In the genomic region with DNA sequence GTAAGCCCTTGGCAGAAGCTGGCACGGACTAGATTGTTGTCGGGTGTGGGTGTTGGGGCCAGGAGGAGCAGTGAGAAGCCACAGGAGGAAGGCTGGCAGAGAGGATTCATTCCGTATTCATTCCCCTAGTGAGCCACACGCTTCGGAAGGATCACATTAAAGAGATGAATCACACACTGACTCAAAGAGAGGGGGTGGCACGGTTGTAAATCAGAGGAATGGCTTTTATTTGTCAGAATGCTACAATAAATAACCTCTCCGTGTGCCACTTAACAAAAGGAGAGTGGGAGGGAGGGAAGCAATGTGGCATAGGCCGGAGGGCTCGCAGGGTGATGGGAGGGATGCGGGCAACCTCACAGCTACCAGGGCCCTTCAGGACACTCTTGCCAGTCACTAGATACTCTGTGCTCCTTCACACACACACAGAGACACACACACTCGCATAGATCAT, we compare ENCODE assay signal across 9 cellular contexts.
DNase-seq lines count a peak whose midpoint lies in the region; ATAC-seq and TF ChIP-seq lines count a peak whose summit lies in the region.
"Had no signal": no experiment of that assay in that cellular context is flagged by ENCODE, and none has a peak within 500 bp of the region (broad histone marks: within the 10 kb centered on the region; RNA-seq: fewer than 3 reads in every experiment).

No MANE protein-coding gene starts in this region.

- no peaks in the 10 kb centered on the region for H3K9me3 Mint-ChIP-seq in stimulated activated naive CD8-positive, alpha-beta T cell treated with anti-CD3 and anti-CD28 coated beads, Interleukin-15, Interleukin-2, amounts not matched to agents 100 ng/mL and 50 ng/mL, for 24 hours

- H3K9me3 ChIP-seq in tibial artery, result no peaks in the 10 kb centered on the region
- no peaks in the 10 kb centered on the region for H3K9me3 ChIP-seq in BE2C

- peaks cover 0 to 6% (median 0%) of the 10 kb centered on the region in 4 donors for H3K4me1 ChIP-seq in tibial artery
- H3K4me1 ChIP-seq in BE2C, result no peaks in the 10 kb centered on the region

- peak; percentile 91 for ATAC-seq in activated CD4-positive, CD25-positive, alpha-beta regulatory T cell treated with anti-CD3 and anti-CD28 coated beads, Interleukin-2, amount 50 U/mL, for 24 hours

- intact Hi-C loops in tibial artery (cut with DNase I; ENCODE audit: low total_unique reads), result no loop called here

- H3K36me3 ChIP-seq in tibial artery (no peaks in the 10 kb centered on the region), BE2C (no peaks in the 10 kb centered on the region)

- peak overlapping the region; percentile 81 for H3K27ac Mint-ChIP-seq in stimulated activated naive CD8-positive, alpha-beta T cell treated with anti-CD3 and anti-CD28 coated beads, Interleukin-15, Interleukin-2, amounts not matched to agents 100 ng/mL and 50 ng/mL, for 24 hours
- H3K27ac Mint-ChIP-seq: activated naive CD8-positive, alpha-beta T cell treated with anti-CD3 and anti-CD28 coated beads, Interleukin-2, amount 10 ng/mL, durations not matched to agents 7 days and 5 days had no signal

- H3K4me3 ChIP-seq in tibial artery (no peak overlapping the region), BE2C (ENCODE audit: low read depth, low read length) (no peak overlapping the region)

- no peaks in the 10 kb centered on the region for H3K36me3 Mint-ChIP-seq in stimulated activated naive CD8-positive, alpha-beta T cell treated with anti-CD3 and anti-CD28 coated beads, Interleukin-15, Interleukin-2, amounts not matched to agents 100 ng/mL and 50 ng/mL, for 24 hours (ENCODE audit: low read depth)

- no peak overlapping the region for H3K27ac ChIP-seq in tibial artery

- no peak for DNase-seq in activated CD4-positive, CD25-positive, alpha-beta regulatory T cell (lab: John Stamatoyannopoulos, UW)
- DNase-seq in activated T-cell treated with anti-CD3 and anti-CD28 coated beads for 4 hours (peak; percentile 26), hepatic stellate cell (ENCODE audit: low spot score) (peak; percentile 78), tibial artery (no peak), activated gamma-delta T cell (lab: John Stamatoyannopoulos, UW) (no peak), BE2C (no peak)
- DNase-seq: activated naive CD8-positive, alpha-beta T cell treated with anti-CD3 and anti-CD28 coated beads, Interleukin-2, amount 10 ng/mL, durations not matched to agents 7 days and 5 days had no signal

- peak overlapping the region; percentile 71 for H3K4me3 Mint-ChIP-seq in stimulated activated naive CD8-positive, alpha-beta T cell treated with anti-CD3 and anti-CD28 coated beads, Interleukin-15, Interleukin-2, amounts not matched to agents 100 ng/mL and 50 ng/mL, for 24 hours
- H3K4me3 Mint-ChIP-seq: activated naive CD8-positive, alpha-beta T cell treated with anti-CD3 and anti-CD28 coated beads, Interleukin-2, amount 10 ng/mL, durations not matched to agents 7 days and 5 days had no signal

- peaks cover 38% of the 10 kb centered on the region for H3K4me1 Mint-ChIP-seq in stimulated activated naive CD8-positive, alpha-beta T cell treated with anti-CD3 and anti-CD28 coated beads, Interleukin-15, Interleukin-2, amounts not matched to agents 100 ng/mL and 50 ng/mL, for 24 hours (ENCODE audit: low read depth)

- H3K27me3 ChIP-seq in tibial artery (no peaks in the 10 kb centered on the region), BE2C (no peaks in the 10 kb centered on the region)

- TF ChIP-seq CTCF in tibial artery (IDR thresholded peaks at IDR 0.05), result no peak
- no peak for TF ChIP-seq CTCF in BE2C (IDR thresholded peaks at IDR 0.05; ENCODE audit: low read depth, low read length)

- H3K27me3 Mint-ChIP-seq in stimulated activated naive CD8-positive, alpha-beta T cell treated with anti-CD3 and anti-CD28 coated beads, Interleukin-15, Interleukin-2, amounts not matched to agents 100 ng/mL and 50 ng/mL, for 24 hours, result no peaks in the 10 kb centered on the region
- H3K27me3 Mint-ChIP-seq: activated naive CD8-positive, alpha-beta T cell treated with anti-CD3 and anti-CD28 coated beads, Interleukin-2, amount 10 ng/mL, durations not matched to agents 7 days and 5 days had no signal

Comparison
In these comparisons a context has a peak if more than half of its experiments do, and no peak if none do; other contexts are left out.
1. DNase-seq: peak in activated T-cell treated with anti-CD3 and anti-CD28 coated beads for 4 hours (single experiment) and hepatic stellate cell (single experiment); none in activated CD4-positive, CD25-positive, alpha-beta regulatory T cell (0 of 4), tibial artery (0 of 2), activated gamma-delta T cell (single experiment) and BE2C (single experiment).